ENCODE assay signal across 10 cellular contexts in the genomic region with DNA sequence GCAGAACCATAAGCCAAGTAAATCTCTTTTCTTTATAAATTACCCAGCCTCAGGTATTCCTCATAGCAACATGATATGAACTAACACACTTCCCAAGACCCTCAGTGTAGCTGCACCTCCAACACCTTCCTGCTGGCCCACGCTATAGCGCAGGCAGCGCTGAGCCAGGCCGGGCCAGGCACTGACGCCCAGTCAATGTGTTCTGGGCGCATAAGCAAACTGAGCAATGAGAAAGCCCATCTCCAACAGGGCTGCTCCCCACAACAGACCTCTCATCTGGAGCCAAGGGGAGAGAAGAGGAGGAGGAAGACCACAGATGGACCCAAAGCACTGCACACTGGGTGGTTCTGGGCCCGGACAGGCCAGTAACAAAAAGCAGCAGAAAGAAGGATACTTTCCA. TPM values are rescaled to one million over a fixed set of nuclear protein-coding genes. Genes with fewer than 3 reads are reported as not detected.
DNase-seq lines count a peak whose midpoint lies in the region; TF ChIP-seq lines count a peak whose summit lies in the region.
"Had no signal": no experiment of that assay in that cellular context is flagged by ENCODE, and none has a peak within 500 bp of the region (broad histone marks: within the 10 kb centered on the region; RNA-seq: fewer than 3 reads in every experiment).

No MANE protein-coding gene starts in this region.

- no peak for TF ChIP-seq CTCF in adrenal gland (IDR thresholded peaks at IDR 0.05)
- TF ChIP-seq CTCF in mesothelial cell of epicardium (IDR thresholded peaks at IDR 0.05; ENCODE audit: unreplicated experiment) = no peak
- no peak for TF ChIP-seq CTCF in chondrocyte (IDR thresholded peaks at IDR 0.05)

- no peak for TF ChIP-seq POLR2A in adrenal gland (IDR thresholded peaks at IDR 0.05)

- H3K27me3 Mint-ChIP-seq in activated CD4-positive, alpha-beta T cell treated with anti-CD3 and anti-CD28 coated beads, Interleukin-2, amount 10 ng/mL, durations not matched to agents 7 days and 5 days = no peaks in the 10 kb centered on the region
- H3K27me3 Mint-ChIP-seq in mesothelial cell of epicardium (ENCODE audit: low read depth) = no peaks in the 10 kb centered on the region
- H3K27me3 Mint-ChIP-seq in chondrocyte (ENCODE audit: low read depth) = no peaks in the 10 kb centered on the region

- H3K27me3 ChIP-seq in adrenal gland = no peaks in the 10 kb centered on the region

- CTCF ChIA-PET in activated CD4-positive, alpha-beta T cell treated with anti-CD3 and anti-CD28 coated beads, Interleukin-2, amount 10 ng/mL, durations not matched to agents 7 days and 5 days (lab: Charles Lee) = interaction anchor here (1.4 to 15.0 kb wide), 4 partner anchors 13 to 38 kb away, joined by 4 to 209 read pairs (median 6); no protein-coding TSS in a partner anchor

- H3K4me1 ChIP-seq in adrenal gland (replicated peaks in 1 of 2) = peaks cover 87 to 100% of the 10 kb centered on the region in 2 donors

- H3K36me3 ChIP-seq in adrenal gland (replicated peaks in 1 of 2) = peaks cover 0 to 15% of the 10 kb centered on the region in 2 donors

- 59 to 71% (median 60%) methylated on average over 7 of the region's 7 CpGs for WGBS in adrenal gland, 4 donors

- H3K4me3 Mint-ChIP-seq in activated CD4-positive, alpha-beta T cell treated with anti-CD3 and anti-CD28 coated beads, Interleukin-2, amount 10 ng/mL, durations not matched to agents 7 days and 5 days = no peak overlapping the region
- no peak overlapping the region for H3K4me3 Mint-ChIP-seq in mesothelial cell of epicardium
- H3K4me3 Mint-ChIP-seq in chondrocyte (ENCODE audit: unreplicated experiment) = no peak overlapping the region

- POLR2A ChIA-PET in activated CD4-positive, alpha-beta T cell treated with anti-CD3 and anti-CD28 coated beads, Interleukin-2, amount 10 ng/mL, durations not matched to agents 7 days and 5 days (lab: Charles Lee) = no interaction called here

- H3K4me1 Mint-ChIP-seq in activated CD4-positive, alpha-beta T cell treated with anti-CD3 and anti-CD28 coated beads, Interleukin-2, amount 10 ng/mL, durations not matched to agents 7 days and 5 days = peaks cover 95% of the 10 kb centered on the region
- H3K4me1 Mint-ChIP-seq in mesothelial cell of epicardium (peaks cover 47% of the 10 kb centered on the region), chondrocyte (ENCODE audit: low read depth) (peaks cover 20% of the 10 kb centered on the region)

- no peaks in the 10 kb centered on the region for H3K9me3 ChIP-seq in adrenal gland (replicated peaks in 1 of 3)

- H3K27ac ChIP-seq in adrenal gland = peak overlapping the region; percentile 94 to 98 (median 95)
- peak overlapping the region; percentile 99 for H3K27ac ChIP-seq in temporal lobe (ENCODE audit: low read depth, low read length)

- intact Hi-C loops in adrenal gland (cut with DNase I) = loop anchor here in 1 of 2 donors (5.0 kb wide), 1 partner anchor 34 kb away; no protein-coding TSS in a partner anchor

- DNase-seq in activated CD4-positive, alpha-beta T cell treated with anti-CD3 and anti-CD28 coated beads, Interleukin-2, amount 10 ng/mL, durations not matched to agents 7 days and 5 days = no peak
- DNase-seq in activated CD4-positive, alpha-beta T cell treated with anti-CD3 and anti-CD28 coated beads, Interleukin-2, amount 50 U/mL, for 4 hours = no peak
- DNase-seq in adrenal gland = no peak
- DNase-seq in mesothelial cell of epicardium (ENCODE audit: low spot score in 2 of 2, unreplicated experiment in 2 of 2) = no peak
- no peak for DNase-seq in activated effector memory CD4-positive, alpha-beta T cell treated with anti-CD3 and anti-CD28 coated beads, Interleukin-2, amount 50 U/mL, for 16 hours
- DNase-seq in chondrocyte (ENCODE audit: low spot score) = no peak
- DNase-seq in mucosa of gallbladder (ENCODE audit: low spot score) = no peak
- DNase-seq: NCI-H82; stimulated activated naive CD4-positive, alpha-beta T cell had no signal

- H3K4me3 ChIP-seq in adrenal gland = peak overlapping the region in 1 of 4 donors; percentile 10

- peak overlapping the region; percentile 92 for H3K27ac Mint-ChIP-seq in activated CD4-positive, alpha-beta T cell treated with anti-CD3 and anti-CD28 coated beads, Interleukin-2, amount 10 ng/mL, durations not matched to agents 7 days and 5 days
- H3K27ac Mint-ChIP-seq in mesothelial cell of epicardium (peak overlapping the region; percentile 87), chondrocyte (ENCODE audit: unreplicated experiment) (no peak overlapping the region)

- H3K36me3 Mint-ChIP-seq in activated CD4-positive, alpha-beta T cell treated with anti-CD3 and anti-CD28 coated beads, Interleukin-2, amount 10 ng/mL, durations not matched to agents 7 days and 5 days (ENCODE audit: low read depth) = peaks cover 60% of the 10 kb centered on the region
- peaks cover 7% of the 10 kb centered on the region for H3K36me3 Mint-ChIP-seq in mesothelial cell of epicardium
- peaks cover 6% of the 10 kb centered on the region for H3K36me3 Mint-ChIP-seq in chondrocyte (ENCODE audit: low read depth)

- H3K9me3 Mint-ChIP-seq in activated CD4-positive, alpha-beta T cell treated with anti-CD3 and anti-CD28 coated beads, Interleukin-2, amount 10 ng/mL, durations not matched to agents 7 days and 5 days = no peaks in the 10 kb centered on the region
- H3K9me3 Mint-ChIP-seq in mesothelial cell of epicardium (no peaks in the 10 kb centered on the region), chondrocyte (ENCODE audit: low read depth) (no peaks in the 10 kb centered on the region)

RNA-seq across cellular contexts. Expression of a gene that starts 40.8 kb away (rescaled TPM):
- 10 to 100 TPM; 30.1 to 30.9 TPM for total RNA-seq in activated CD4-positive, alpha-beta T cell treated with anti-CD3 and anti-CD28 coated beads, Interleukin-2, amount 10 ng/mL, durations not matched to agents 7 days and 5 days
- 10 to 100 TPM; 37.7 to 90.9 (median 82.3) TPM for total RNA-seq in adrenal gland
- polyA plus RNA-seq in adrenal gland = 10 to 100 TPM; 15.1 to 56.7 (median 17.8) TPM
- 40.7 to 43.0 TPM (median 42.0 TPM) in 3 replicates for total RNA-seq in mesothelial cell of epicardium
- 17.0 TPM for total RNA-seq in temporal lobe
- 16.1 to 18.2 TPM (median 17.6 TPM) in 3 replicates for total RNA-seq in chondrocyte
- 27.1 TPM for total RNA-seq in mucosa of gallbladder
